ENCODE assay signal across 14 cellular contexts in the genomic region with DNA sequence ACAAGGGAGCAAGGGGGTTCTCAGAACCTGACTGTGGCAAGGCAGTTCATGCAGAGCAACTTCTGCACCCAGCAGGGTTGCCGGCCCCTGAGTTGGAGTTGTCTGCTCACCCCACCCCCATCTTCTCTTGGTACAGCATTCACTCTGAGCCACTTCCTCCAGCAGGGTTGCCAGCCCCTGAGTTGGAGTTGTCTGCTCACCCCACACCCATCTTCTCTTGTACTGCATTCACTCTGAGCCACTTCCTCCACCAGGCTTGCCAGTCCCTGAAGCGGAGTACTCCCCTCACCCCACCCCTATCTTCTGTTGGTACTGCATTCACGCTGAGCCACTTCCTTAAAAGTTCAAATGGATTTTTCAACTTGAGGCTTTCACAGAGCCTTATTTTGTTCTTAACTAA.
A peak's percentile ranks its signal among the peaks of the same experiment; 100 is the strongest.
DNase-seq lines count a peak whose midpoint lies in the region; ATAC-seq lines count a peak whose summit lies in the region.
"Had no signal": no experiment of that assay in that cellular context is flagged by ENCODE, and none has a peak within 500 bp of the region (broad histone marks: within the 10 kb centered on the region; RNA-seq: fewer than 3 reads in every experiment).

No MANE protein-coding gene starts in this region.

- H3K27me3 Mint-ChIP-seq in activated naive CD4-positive, alpha-beta T cell treated with anti-CD3 and anti-CD28 coated beads, Interleukin-2, amount 10 ng/mL, durations not matched to agents 7 days and 5 days: peaks cover 22% of the 10 kb centered on the region
- peaks cover 5 to 15% of the 10 kb centered on the region in 2 donors for H3K27me3 Mint-ChIP-seq in natural killer cell treated with Interleukin-12 subunit alpha and Interleukin-12 subunit beta and Interleukin-15 and Interleukin-18, amount 100 ng/mL, for 72 hours

- no peaks in the 10 kb centered on the region for H3K9me3 Mint-ChIP-seq in activated naive CD4-positive, alpha-beta T cell treated with anti-CD3 and anti-CD28 coated beads, Interleukin-2, amount 10 ng/mL, durations not matched to agents 7 days and 5 days
- no peaks in the 10 kb centered on the region for H3K9me3 Mint-ChIP-seq in natural killer cell treated with Interleukin-12 subunit alpha and Interleukin-12 subunit beta and Interleukin-15 and Interleukin-18, amount 100 ng/mL, for 72 hours
- H3K9me3 Mint-ChIP-seq: mesothelial cell of epicardium had no signal

- H3K4me3 Mint-ChIP-seq in activated naive CD4-positive, alpha-beta T cell treated with anti-CD3 and anti-CD28 coated beads, Interleukin-2, amount 10 ng/mL, durations not matched to agents 7 days and 5 days: peak overlapping the region; percentile 17
- H3K4me3 Mint-ChIP-seq in natural killer cell treated with Interleukin-12 subunit alpha and Interleukin-12 subunit beta and Interleukin-15 and Interleukin-18, amount 100 ng/mL, for 72 hours: no peak overlapping the region
- H3K4me3 Mint-ChIP-seq: mesothelial cell of epicardium had no signal

- ATAC-seq in natural killer cell treated with Interleukin-12 subunit alpha and Interleukin-12 subunit beta and Interleukin-15 and Interleukin-18, amount 100 ng/mL, for 72 hours: peak; percentile 43 to 55
- ATAC-seq in HG03097 (IDR thresholded peaks at IDR 0.05; ENCODE audit: low FRiP score, unreplicated experiment) (no peak), HG02588 (IDR thresholded peaks at IDR 0.05; ENCODE audit: unreplicated experiment) (no peak)
- ATAC-seq: HCT116 had no signal

- peak; percentile 33 for DNase-seq in SIG-M5 treated with dmso at 0.1 percent for 504 hours (lab: John Stamatoyannopoulos, UW; ENCODE audit: unreplicated experiment)
- DNase-seq in SIG-M5 (lab: John Stamatoyannopoulos, UW): no peak
- peak; percentile 97 for DNase-seq in MV-4-11 (lab: John Stamatoyannopoulos, UW)
- DNase-seq in activated naive CD4-positive, alpha-beta T cell treated with anti-CD3 and anti-CD28 coated beads, Interleukin-2, amount 10 ng/mL, durations not matched to agents 7 days and 5 days: peak; percentile 79
- no peak for DNase-seq in natural killer cell treated with Interleukin-12 subunit alpha and Interleukin-12 subunit beta and Interleukin-15 and Interleukin-18, amount 100 ng/mL, for 72 hours (ENCODE audit: low spot score)
- DNase-seq in H7: no peak
- DNase-seq: 8988T, cerebellar nuclear complex, NCI-H1694 had no signal

- peaks cover 32% of the 10 kb centered on the region for H3K4me1 Mint-ChIP-seq in activated naive CD4-positive, alpha-beta T cell treated with anti-CD3 and anti-CD28 coated beads, Interleukin-2, amount 10 ng/mL, durations not matched to agents 7 days and 5 days
- peaks cover 13 to 17% of the 10 kb centered on the region in 2 donors for H3K4me1 Mint-ChIP-seq in natural killer cell treated with Interleukin-12 subunit alpha and Interleukin-12 subunit beta and Interleukin-15 and Interleukin-18, amount 100 ng/mL, for 72 hours (ENCODE audit: low read depth in 2 of 2)
- H3K4me1 Mint-ChIP-seq: mesothelial cell of epicardium had no signal

- H3K27ac Mint-ChIP-seq in activated naive CD4-positive, alpha-beta T cell treated with anti-CD3 and anti-CD28 coated beads, Interleukin-2, amount 10 ng/mL, durations not matched to agents 7 days and 5 days: peak overlapping the region; percentile 86
- H3K27ac Mint-ChIP-seq in natural killer cell treated with Interleukin-12 subunit alpha and Interleukin-12 subunit beta and Interleukin-15 and Interleukin-18, amount 100 ng/mL, for 72 hours: no peak overlapping the region
- H3K27ac Mint-ChIP-seq: mesothelial cell of epicardium had no signal

- H3K36me3 Mint-ChIP-seq in activated naive CD4-positive, alpha-beta T cell treated with anti-CD3 and anti-CD28 coated beads, Interleukin-2, amount 10 ng/mL, durations not matched to agents 7 days and 5 days: no peaks in the 10 kb centered on the region
- no peaks in the 10 kb centered on the region for H3K36me3 Mint-ChIP-seq in natural killer cell treated with Interleukin-12 subunit alpha and Interleukin-12 subunit beta and Interleukin-15 and Interleukin-18, amount 100 ng/mL, for 72 hours
- H3K36me3 Mint-ChIP-seq: mesothelial cell of epicardium had no signal

- no peak overlapping the region for H3K4me3 ChIP-seq in H7 (ENCODE audit: insufficient read depth, low read depth, low read length)
- H3K4me3 ChIP-seq: suprapubic skin had no signal

- no peaks in the 10 kb centered on the region for H3K27me3 ChIP-seq in H7 (ENCODE audit: control insufficient read depth, insufficient read depth, low read length)

- no peaks in the 10 kb centered on the region for H3K36me3 ChIP-seq in H7 (replicated peaks; ENCODE audit: control insufficient read depth, insufficient read depth, low read length)
- H3K36me3 ChIP-seq: suprapubic skin had no signal

- CTCF ChIA-PET in activated naive CD4-positive, alpha-beta T cell treated with anti-CD3 and anti-CD28 coated beads, Interleukin-2, amount 10 ng/mL, durations not matched to agents 7 days and 5 days (lab: Charles Lee): interaction anchor here (1.2 kb wide), 1 partner anchor 27 kb away, joined by 3 read pairs; no protein-coding TSS in a partner anchor

Comparison
In these comparisons a context has a peak if more than half of its experiments do, and no peak if none do; other contexts are left out.
1. DNase-seq: peak in SIG-M5 treated with dmso at 0.1 percent for 504 hours (single experiment), MV-4-11 (single experiment) and activated naive CD4-positive, alpha-beta T cell treated with anti-CD3 and anti-CD28 coated beads, Interleukin-2, amount 10 ng/mL, durations not matched to agents 7 days and 5 days (single experiment); none in SIG-M5 (single experiment), natural killer cell treated with Interleukin-12 subunit alpha and Interleukin-12 subunit beta and Interleukin-15 and Interleukin-18, amount 100 ng/mL, for 72 hours (single experiment) and H7 (single experiment).
2. ATAC-seq: peak in natural killer cell treated with Interleukin-12 subunit alpha and Interleukin-12 subunit beta and Interleukin-15 and Interleukin-18, amount 100 ng/mL, for 72 hours (2 of 2); none in HG03097 (single experiment) and HG02588 (single experiment).